ENCODE assay signal across 14 cellular contexts in the genomic region with DNA sequence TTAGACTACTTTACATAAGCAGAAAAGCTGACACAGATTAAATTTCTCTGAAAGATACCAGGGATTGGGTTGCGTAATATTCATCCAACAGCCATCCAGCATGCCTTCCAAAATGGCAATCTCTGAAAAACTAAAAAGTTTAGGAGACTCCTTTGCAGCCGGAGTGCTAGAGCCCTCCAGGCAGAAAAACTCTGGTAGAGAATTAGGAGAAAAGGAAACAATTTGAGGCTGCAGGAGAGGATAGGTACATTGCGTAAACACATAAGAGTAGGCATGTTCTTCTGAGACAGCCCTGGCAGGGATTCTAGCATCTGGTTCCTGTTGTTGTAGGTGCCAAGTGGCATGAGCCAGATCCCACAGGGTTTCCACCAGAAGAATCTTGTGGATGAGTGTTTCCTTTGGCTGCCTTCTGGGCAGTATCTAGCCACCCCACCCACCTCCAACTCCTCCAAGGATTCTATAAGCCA.
DNase-seq lines count a peak whose midpoint lies in the region; ATAC-seq and TF ChIP-seq lines count a peak whose summit lies in the region.
"Had no signal": no experiment of that assay in that cellular context is flagged by ENCODE, and none has a peak within 500 bp of the region (broad histone marks: within the 10 kb centered on the region; RNA-seq: fewer than 3 reads in every experiment).

No MANE protein-coding gene starts in this region.

- H2AFZ ChIP-seq in H9 (ENCODE audit: low read length) = no peak overlapping the region

- H3K4me3 ChIP-seq in BJ (ENCODE audit: low read depth, low read length) (no peak overlapping the region), psoas muscle (no peak overlapping the region)

- H3K4ac ChIP-seq in H9 (ENCODE audit: low read depth, low read length) = no peak overlapping the region

- H4K5ac ChIP-seq in H9 (ENCODE audit: insufficient read length, low read depth, low read length) = no peak overlapping the region

- DNase-seq in BJ (ENCODE audit: low read depth) (peak; percentile 63), RPMI7951 (ENCODE audit: low read depth) (peak; percentile 94), fibroblast of peridontal ligament (ENCODE audit: extremely low read depth) (peak; percentile 98), psoas muscle (peak; percentile 32 to 49), NCI-H748 (lab: John Stamatoyannopoulos, UW; ENCODE audit: unreplicated experiment) (no peak), H9 (no peak)
- DNase-seq: activated CD4-positive, CD25-positive, alpha-beta regulatory T cell; activated T-cell treated with anti-CD3 and anti-CD28 coated beads, Interleukin-2, amount 50 U/mL, for 48 hours; NCI-H1436 treated with DMSO at 0.1 percent for 48 hours; nephron progenitor cell; stimulated activated naive B cell treated with anti-CD40 and anti-IgM and Interleukin-4, amounts not matched to agents 10 μg/mL and 1 μg/mL and 100 μg/mL, for 72 hours had no signal

- no peak overlapping the region for H2BK15ac ChIP-seq in H9 (ENCODE audit: low read depth, low read length)

- 67 to 74% (median 67%) methylated on average over 3 of the region's 3 CpGs for WGBS in psoas muscle, 3 donors
- no CpG with 5 or more reads among the region's 3 CpGs for WGBS in H9 (ENCODE audit: extremely low coverage, insufficient read length, low lambda C conversion rate)

- H3K27me3 ChIP-seq in BJ (ENCODE audit: control insufficient read depth, insufficient read depth, low read length) (no peaks in the 10 kb centered on the region), psoas muscle (ENCODE audit: insufficient read depth in 3 of 3, low read length in 2 of 3) (no peaks in the 10 kb centered on the region), H9 (ENCODE audit: insufficient read depth, low read length) (no peaks in the 10 kb centered on the region)

- peaks cover 9% of the 10 kb centered on the region for H3K9me3 Mint-ChIP-seq in activated T-helper 17 cell treated with anti-CD3 and anti-CD28 coated beads, Interleukin-2, amount 50 U/mL, for 72 hours
- no peaks in the 10 kb centered on the region for H3K9me3 Mint-ChIP-seq in H9
- H3K9me3 Mint-ChIP-seq: nephron progenitor cell had no signal

- intact Hi-C loops in psoas muscle (cut with DNase I) = no loop called here

- H3K4me1 ChIP-seq in psoas muscle (no peaks in the 10 kb centered on the region), H9 (ENCODE audit: insufficient read depth, low read length) (peaks cover 3% of the 10 kb centered on the region; the same call in 1 of the 2 replicates)

- H3K4me2 ChIP-seq in H9 (ENCODE audit: insufficient read depth, insufficient read length, low read length) = no peak overlapping the region

- no peak overlapping the region for H3K14ac ChIP-seq in H9 (ENCODE audit: insufficient read depth, low read length)

- no peak overlapping the region for H2AK5ac ChIP-seq in H9 (ENCODE audit: insufficient read length, low read length)

- H3K23me2 ChIP-seq in H9 (ENCODE audit: insufficient read length, low read depth, low read length, poor library complexity, severe bottlenecking) = no peaks in the 10 kb centered on the region

- POLR2A ChIA-PET in BJ (lab: Charles Lee) = interaction anchor here (0.6 kb wide), 1 partner anchor 597 kb away, joined by 15 read pairs; no protein-coding TSS in a partner anchor

- H2BK120ac ChIP-seq in H9 (ENCODE audit: low read depth, low read length, poor library complexity, severe bottlenecking) = no peak overlapping the region

- H3K9me3 ChIP-seq in psoas muscle (no peaks in the 10 kb centered on the region), H9 (ENCODE audit: control insufficient read depth, low read depth, low read length) (no peaks in the 10 kb centered on the region)

- no peak overlapping the region for H3T11ph ChIP-seq in H9 (ENCODE audit: low read length)

- no peak overlapping the region for H3K56ac ChIP-seq in H9 (ENCODE audit: insufficient read length, low read depth, low read length)

- ATAC-seq in psoas muscle (no peak), HG02623 (IDR thresholded peaks at IDR 0.05; ENCODE audit: unreplicated experiment) (no peak)
- ATAC-seq in activated T-helper 17 cell treated with anti-CD3 and anti-CD28 coated beads, Interleukin-2, amount 50 U/mL, for 72 hours (replicated peaks) = no peak
- ATAC-seq: stimulated activated naive B cell treated with anti-CD40 and anti-IgM and Interleukin-4, amounts not matched to agents 10 μg/mL and 1 μg/mL and 100 μg/mL, for 72 hours had no signal

- H3K36me3 ChIP-seq in BJ (ENCODE audit: control insufficient read depth, insufficient read depth, low read length) (no peaks in the 10 kb centered on the region), psoas muscle (ENCODE audit: insufficient read depth in 1 of 2, low read depth in 1 of 2) (no peaks in the 10 kb centered on the region)

- TF ChIP-seq CTCF in BJ (IDR thresholded peaks at IDR 0.05; ENCODE audit: insufficient read depth, low read depth, low read length) = no peak
- no peak for TF ChIP-seq CTCF in psoas muscle (IDR thresholded peaks at IDR 0.05)
- TF ChIP-seq CTCF in H9 (conservative IDR thresholded peaks at IDR 0.05) = no peak

- no peak overlapping the region for H3K4me3 Mint-ChIP-seq in activated T-helper 17 cell treated with anti-CD3 and anti-CD28 coated beads, Interleukin-2, amount 50 U/mL, for 72 hours
- no peak overlapping the region for H3K4me3 Mint-ChIP-seq in H9
- H3K4me3 Mint-ChIP-seq: nephron progenitor cell; stimulated activated naive B cell treated with anti-CD40 and anti-IgM and Interleukin-4, amounts not matched to agents 10 μg/mL and 1 μg/mL and 100 μg/mL, for 72 hours had no signal

- no peak overlapping the region for H2BK12ac ChIP-seq in H9 (ENCODE audit: insufficient read length, low read depth, low read length)

- H3K18ac ChIP-seq in H9 (ENCODE audit: insufficient read length, low read depth, low read length) = no peak overlapping the region

- H3K27me3 Mint-ChIP-seq in activated T-helper 17 cell treated with anti-CD3 and anti-CD28 coated beads, Interleukin-2, amount 50 U/mL, for 72 hours = no peaks in the 10 kb centered on the region
- no peaks in the 10 kb centered on the region for H3K27me3 Mint-ChIP-seq in H9 (ENCODE audit: low read depth)
- H3K27me3 Mint-ChIP-seq: stimulated activated naive B cell treated with anti-CD40 and anti-IgM and Interleukin-4, amounts not matched to agents 10 μg/mL and 1 μg/mL and 100 μg/mL, for 72 hours had no signal

- no peak overlapping the region for H4K8ac ChIP-seq in H9 (replicated peaks; ENCODE audit: insufficient read length, low read depth, low read length)

- CTCF ChIA-PET in BJ (lab: Yijun Ruan, JAX) = no interaction called here

- no peaks in the 10 kb centered on the region for H3K36me3 Mint-ChIP-seq in activated T-helper 17 cell treated with anti-CD3 and anti-CD28 coated beads, Interleukin-2, amount 50 U/mL, for 72 hours (ENCODE audit: low read depth)
- no peaks in the 10 kb centered on the region for H3K36me3 Mint-ChIP-seq in H9 (ENCODE audit: insufficient read depth in 1 of 3, low read depth in 3 of 3)
- H3K36me3 Mint-ChIP-seq: stimulated activated naive B cell treated with anti-CD40 and anti-IgM and Interleukin-4, amounts not matched to agents 10 μg/mL and 1 μg/mL and 100 μg/mL, for 72 hours had no signal

- H3K9ac ChIP-seq in H9 (ENCODE audit: extremely low read depth, insufficient read length, low read length) = no peak overlapping the region

- no peaks in the 10 kb centered on the region for H3K79me2 ChIP-seq in H9 (ENCODE audit: insufficient read depth, low read length)

- H3K4me1 Mint-ChIP-seq in activated T-helper 17 cell treated with anti-CD3 and anti-CD28 coated beads, Interleukin-2, amount 50 U/mL, for 72 hours = no peaks in the 10 kb centered on the region
- peaks cover 18 to 22% of the 10 kb centered on the region in 2 experiments for H3K4me1 Mint-ChIP-seq in H9
- H3K4me1 Mint-ChIP-seq: nephron progenitor cell; stimulated activated naive B cell treated with anti-CD40 and anti-IgM and Interleukin-4, amounts not matched to agents 10 μg/mL and 1 μg/mL and 100 μg/mL, for 72 hours had no signal

- H3K23ac ChIP-seq in H9 (ENCODE audit: insufficient read length, low read depth, low read length) = no peak overlapping the region

- H3K27ac ChIP-seq in psoas muscle = no peak overlapping the region
- H3K27ac ChIP-seq in H9 (ENCODE audit: insufficient read length, low read depth, low read length) = no peak overlapping the region
- H3K27ac ChIP-seq: epithelial cell of prostate had no signal

- H3K27ac Mint-ChIP-seq in activated T-helper 17 cell treated with anti-CD3 and anti-CD28 coated beads, Interleukin-2, amount 50 U/mL, for 72 hours = no peak overlapping the region
- H3K27ac Mint-ChIP-seq in H9 = no peak overlapping the region; a peak in 1 of 7 replicates
- H3K27ac Mint-ChIP-seq: nephron progenitor cell; stimulated activated naive B cell treated with anti-CD40 and anti-IgM and Interleukin-4, amounts not matched to agents 10 μg/mL and 1 μg/mL and 100 μg/mL, for 72 hours had no signal

- H3K79me1 ChIP-seq in H9 (ENCODE audit: insufficient read depth, low read depth, low read length, poor library complexity, severe bottlenecking) = no peaks in the 10 kb centered on the region

- H2BK5ac ChIP-seq in H9 (ENCODE audit: insufficient read length, low read length) = no peak overlapping the region

- no peak overlapping the region for H2BK20ac ChIP-seq in H9 (ENCODE audit: low read depth, low read length, poor library complexity, severe bottlenecking)

- H4K91ac ChIP-seq in H9 (ENCODE audit: insufficient read length, low read depth, low read length) = no peak overlapping the region

- no peaks in the 10 kb centered on the region for H4K20me1 ChIP-seq in H9 (ENCODE audit: control insufficient read depth, insufficient read depth, insufficient read length)

Comparison
In these comparisons a context has a peak if more than half of its experiments do, and no peak if none do; other contexts are left out.
1. DNase-seq: peak in BJ (single experiment), RPMI7951 (single experiment), fibroblast of peridontal ligament (single experiment) and psoas muscle (2 of 2); none in NCI-H748 (single experiment) and H9 (single experiment).